Comparison of ENCODE assay signal across 13 cellular contexts in the genomic region with DNA sequence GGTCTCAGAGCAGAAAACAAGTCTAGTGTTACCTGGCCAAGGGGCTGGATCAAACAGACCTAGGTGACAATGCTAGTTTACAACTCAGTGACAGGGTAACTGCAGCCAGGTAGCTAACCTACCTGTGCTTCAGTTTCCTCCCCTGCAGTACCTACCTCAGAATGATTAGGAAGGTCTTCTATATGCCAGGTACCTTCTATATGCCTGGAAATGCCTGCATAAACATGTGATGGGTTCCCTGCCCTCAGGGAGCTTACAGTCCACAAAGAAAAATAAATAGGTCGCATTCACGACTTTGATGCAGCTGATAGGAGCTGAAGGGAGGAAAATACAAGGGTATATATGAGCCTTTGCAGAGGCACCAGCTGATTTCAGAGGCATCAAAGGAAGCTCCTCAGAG. TPM values are rescaled to one million over a fixed set of nuclear protein-coding genes. Genes with fewer than 3 reads are reported as not detected.
DNase-seq lines count a peak whose midpoint lies in the region; ATAC-seq and TF ChIP-seq lines count a peak whose summit lies in the region.
"Had no signal": no experiment of that assay in that cellular context is flagged by ENCODE, and none has a peak within 500 bp of the region (broad histone marks: within the 10 kb centered on the region; RNA-seq: fewer than 3 reads in every experiment).

No MANE protein-coding gene starts in this region.

- H2BK120ac ChIP-seq in IMR-90 (ENCODE audit: low read depth, low read length) (no peak overlapping the region), trophoblast cell (ENCODE audit: insufficient read depth, low read length, poor library complexity) (no peak overlapping the region)

- peaks cover 27% of the 10 kb centered on the region for H3K79me2 ChIP-seq in trophoblast cell (ENCODE audit: control insufficient read depth, insufficient read depth, low read length, poor library complexity)

- H3K4me1 ChIP-seq in Caco-2 (peaks cover 11% of the 10 kb centered on the region), IMR-90 (ENCODE audit: control insufficient read depth, insufficient read depth, low read length) (peaks cover 29% of the 10 kb centered on the region), esophagus muscularis mucosa (peaks cover 20 to 71% (median 54%) of the 10 kb centered on the region in 4 donors), trophoblast cell (ENCODE audit: control insufficient read depth in 1 of 2, insufficient read depth in 2 of 2, low read length in 2 of 2) (peaks cover 50 to 52% of the 10 kb centered on the region in 2 experiments)

- peaks cover 50 to 87% of the 10 kb centered on the region in 2 experiments for H3K79me1 ChIP-seq in IMR-90 (ENCODE audit: low read depth in 1 of 2, low read length in 2 of 2)
- peaks cover 30% of the 10 kb centered on the region for H3K79me1 ChIP-seq in trophoblast cell (ENCODE audit: low read length)

- no peak for TF ChIP-seq RAD21 in IMR-90 (IDR thresholded peaks at IDR 0.05; ENCODE audit: low read length)

- H4K91ac ChIP-seq in IMR-90 (ENCODE audit: insufficient read depth, low read depth, low read length) (no peak overlapping the region), trophoblast cell (ENCODE audit: low read depth, low read length) (no peak overlapping the region)

- H3K56ac ChIP-seq in IMR-90 (ENCODE audit: extremely low read depth, insufficient read depth, low read length) = no peak overlapping the region

- H3K36me3 Mint-ChIP-seq in Caco-2 (ENCODE audit: insufficient read depth, unreplicated experiment) = peaks cover 35% of the 10 kb centered on the region
- H3K36me3 Mint-ChIP-seq: CD8-positive, alpha-beta T cell had no signal

- H2AK5ac ChIP-seq in IMR-90 (ENCODE audit: low read depth, low read length) = no peak overlapping the region
- H2AK5ac ChIP-seq in trophoblast cell (ENCODE audit: low read length) = no peak overlapping the region

- H3K36me3 ChIP-seq in Caco-2 (ENCODE audit: control insufficient read depth, insufficient read depth, low read length) = peaks cover 3% of the 10 kb centered on the region
- H3K36me3 ChIP-seq in IMR-90 (ENCODE audit: control insufficient read depth, insufficient read depth, low read length) = peaks cover 41% of the 10 kb centered on the region
- peaks cover 0 to 30% (median 23%) of the 10 kb centered on the region in 4 donors for H3K36me3 ChIP-seq in esophagus muscularis mucosa
- peaks cover 13 to 20% of the 10 kb centered on the region in 2 experiments for H3K36me3 ChIP-seq in trophoblast cell (ENCODE audit: control insufficient read depth in 1 of 2, insufficient read depth in 2 of 2, low read length in 2 of 2)

- no peak overlapping the region for H3K4me3 Mint-ChIP-seq in Caco-2 (ENCODE audit: unreplicated experiment)
- H3K4me3 Mint-ChIP-seq: B cell; CD14-positive monocyte; CD8-positive, alpha-beta T cell; H9 had no signal

- no peak for DNase-seq in Caco-2
- no peak for DNase-seq in IMR-90
- DNase-seq in esophagus muscularis mucosa (ENCODE audit: extremely low spot score) = peak; percentile 37
- DNase-seq in trophoblast cell = no peak
- no peak for DNase-seq in NOMO-1 (lab: John Stamatoyannopoulos, UW; ENCODE audit: unreplicated experiment in 2 of 2)
- DNase-seq in superior temporal gyrus (ENCODE audit: extremely low spot score) = no peak
- no peak for DNase-seq in omental fat pad (ENCODE audit: low spot score)
- DNase-seq: CD8-positive, alpha-beta T cell; DMS53; GOT3; H9 had no signal

- TF ChIP-seq POLR2A in IMR-90 (IDR thresholded peaks at IDR 0.05; ENCODE audit: low read depth, low read length) (no peak), esophagus muscularis mucosa (IDR thresholded peaks at IDR 0.05; ENCODE audit: low read depth) (no peak)

- POLR2A ChIA-PET in Caco-2 (lab: Charles Lee) = no interaction called here
- POLR2A ChIA-PET in IMR-90 (lab: Charles Lee; ENCODE audit: unreplicated experiment) = no interaction called here

- TF ChIP-seq CTCF in Caco-2 (IDR thresholded peaks at IDR 0.05; ENCODE audit: insufficient read depth in 1 of 2, low read depth in 1 of 2, low read length in 1 of 2, severe bottlenecking in 1 of 2, unreplicated experiment in 1 of 2) (no peak), IMR-90 (conservative IDR thresholded peaks at IDR 0.05; ENCODE audit: low read depth, low read length) (no peak), esophagus muscularis mucosa (IDR thresholded peaks at IDR 0.05) (no peak), omental fat pad (IDR thresholded peaks at IDR 0.05) (no peak)

- H3K18ac ChIP-seq in IMR-90 (ENCODE audit: low read depth, low read length) (no peak overlapping the region), trophoblast cell (ENCODE audit: low read length) (peak overlapping the region; percentile 25)

- H3K4me1 Mint-ChIP-seq in Caco-2 (ENCODE audit: low read depth, unreplicated experiment) = peaks cover 25% of the 10 kb centered on the region

- H3K9me3 Mint-ChIP-seq in Caco-2 (ENCODE audit: unreplicated experiment) = no peaks in the 10 kb centered on the region
- H3K9me3 Mint-ChIP-seq: CD14-positive monocyte; CD8-positive, alpha-beta T cell; H9 had no signal

- no peak overlapping the region for H3K14ac ChIP-seq in IMR-90 (replicated peaks; ENCODE audit: low read depth, low read length)
- no peak overlapping the region for H3K14ac ChIP-seq in trophoblast cell (ENCODE audit: low read length)

- H3K23ac ChIP-seq in IMR-90 (ENCODE audit: low read depth, low read length) = no peak overlapping the region
- H3K23ac ChIP-seq in trophoblast cell (ENCODE audit: low read length) = no peak overlapping the region

- no peak overlapping the region for H2BK20ac ChIP-seq in IMR-90 (ENCODE audit: low read depth, low read length)

- H3K9me1 ChIP-seq in IMR-90 (ENCODE audit: insufficient read depth, low read length) = peaks cover 27% of the 10 kb centered on the region

- H2AFZ ChIP-seq in IMR-90 (replicated peaks; ENCODE audit: low read length, poor library complexity) = no peak overlapping the region
- H2AFZ ChIP-seq in trophoblast cell (ENCODE audit: insufficient read depth, low read length, poor library complexity) = no peak overlapping the region

- no peak overlapping the region for H3K4me3 ChIP-seq in Caco-2 (ENCODE audit: low read depth, low read length)
- H3K4me3 ChIP-seq in IMR-90 (ENCODE audit: insufficient read depth, low read depth, low read length) = no peak overlapping the region
- H3K4me3 ChIP-seq in esophagus muscularis mucosa = no peak overlapping the region
- H3K4me3 ChIP-seq in trophoblast cell (ENCODE audit: low read depth, low read length) = no peak overlapping the region

- H3K9ac ChIP-seq in IMR-90 (ENCODE audit: low read depth, low read length) = no peak overlapping the region
- H3K9ac ChIP-seq in trophoblast cell (ENCODE audit: low read length) = no peak overlapping the region

- H3K4ac ChIP-seq in IMR-90 (ENCODE audit: low read depth, low read length) (peak overlapping the region; percentile 25; the same call in 1 of the 2 replicates), trophoblast cell (ENCODE audit: low read depth, low read length) (no peak overlapping the region)

- no TSS peak for BruUV-seq in Caco-2 (replicated peaks; lab: Mats Ljungman, UMichigan)
- BruUV-seq in IMR-90 (replicated peaks; lab: Mats Ljungman, UMichigan) = no TSS peak

- H3K9me3 ChIP-seq in Caco-2 (no peaks in the 10 kb centered on the region), IMR-90 (ENCODE audit: control insufficient read depth, insufficient read depth, low read length) (no peaks in the 10 kb centered on the region), esophagus muscularis mucosa (no peaks in the 10 kb centered on the region), trophoblast cell (ENCODE audit: insufficient read depth, low read depth, low read length) (no peaks in the 10 kb centered on the region)

- H2BK12ac ChIP-seq in trophoblast cell (ENCODE audit: low read length) = peak overlapping the region; percentile 60

- no peak overlapping the region for H4K5ac ChIP-seq in IMR-90 (ENCODE audit: low read depth, low read length)

- no peak overlapping the region for H2AK9ac ChIP-seq in IMR-90 (replicated peaks; ENCODE audit: low read depth, low read length, poor library complexity)

- 100% methylated on average over 2 of the region's 2 CpGs; no CpG with 5 or more reads in 1 of the 2 experiments for WGBS in IMR-90 (ENCODE audit: extremely low coverage in 2 of 2, insufficient read length in 1 of 2), 2 experiments
- WGBS in esophagus muscularis mucosa = 92% methylated on average over 2 of the region's 2 CpGs
- no CpG with 5 or more reads among the region's 2 CpGs for WGBS in trophoblast cell (ENCODE audit: extremely low coverage, insufficient coverage, insufficient read length)

- no peak for TF ChIP-seq EP300 in esophagus muscularis mucosa (IDR thresholded peaks at IDR 0.05)

- no peak overlapping the region for H2BK5ac ChIP-seq in IMR-90 (ENCODE audit: low read depth, low read length, poor library complexity, severe bottlenecking)
- H2BK5ac ChIP-seq in trophoblast cell (ENCODE audit: low read depth, low read length, poor library complexity) = no peak overlapping the region

- H4K12ac ChIP-seq in trophoblast cell (ENCODE audit: low read depth, low read length) = no peak overlapping the region

- H3K27ac ChIP-seq in IMR-90 (ENCODE audit: insufficient read depth, low read length) (no peak overlapping the region), esophagus muscularis mucosa (replicated peaks in 1 of 4) (no peak overlapping the region), trophoblast cell (ENCODE audit: low read depth, low read length) (peak overlapping the region; percentile 49)

- no peaks in the 10 kb centered on the region for H3K27me3 Mint-ChIP-seq in Caco-2 (ENCODE audit: insufficient read depth, unreplicated experiment)
- H3K27me3 Mint-ChIP-seq: B cell had no signal

- dilution Hi-C loops in IMR-90 (cut with HindIII; ENCODE audit: low sequenced_read_pairs, unreplicated experiment) = no loop called here

- intact Hi-C loops in Caco-2 (cut with micrococcal nuclease; ENCODE audit: unreplicated experiment) = no loop called here
- intact Hi-C loops in IMR-90 (cut with micrococcal nuclease) = loop anchor here (10.0 kb wide), 1 partner anchor 322 kb away; no protein-coding TSS in a partner anchor
- intact Hi-C loops in esophagus muscularis mucosa (cut with DNase I) = no loop called here

- ATAC-seq in IMR-90 (ENCODE audit: low read depth) (no peak), omental fat pad (ENCODE audit: low FRiP score) (no peak)
- ATAC-seq: CD8-positive, alpha-beta T cell had no signal

- in situ Hi-C loops in IMR-90 (cut with MboI; ENCODE audit: low sequenced_read_pairs) = no loop called here

- H3K4me2 ChIP-seq in IMR-90 (ENCODE audit: low read depth, low read length) (no peak overlapping the region), trophoblast cell (ENCODE audit: low read length) (no peak overlapping the region)

- no peak overlapping the region for H4K8ac ChIP-seq in IMR-90 (ENCODE audit: low read depth in 2 of 2, low read length in 2 of 2)
- H4K8ac ChIP-seq in trophoblast cell (ENCODE audit: low read depth, low read length) = no peak overlapping the region

- H4K20me1 ChIP-seq in IMR-90 (ENCODE audit: insufficient read depth, low read length) = peaks cover 33% of the 10 kb centered on the region; the same call in 1 of the 2 replicates

- H3K27me3 ChIP-seq in Caco-2 (replicated peaks; ENCODE audit: control insufficient read depth, insufficient read depth, low read length) (no peaks in the 10 kb centered on the region), IMR-90 (ENCODE audit: control insufficient read depth, insufficient read depth, low read length) (no peaks in the 10 kb centered on the region), esophagus muscularis mucosa (no peaks in the 10 kb centered on the region), trophoblast cell (ENCODE audit: insufficient read depth, low read length) (no peaks in the 10 kb centered on the region)

- H3K27ac Mint-ChIP-seq in Caco-2 (ENCODE audit: unreplicated experiment) = peak overlapping the region; percentile 51
- H3K27ac Mint-ChIP-seq: B cell; CD14-positive monocyte; CD8-positive, alpha-beta T cell had no signal

- H2BK15ac ChIP-seq in IMR-90 (ENCODE audit: low read depth, low read length) = no peak overlapping the region

- CTCF ChIA-PET in Caco-2 (lab: Charles Lee) = interaction anchor here (0.6 kb wide), 1 partner anchor 1509 kb away, joined by 3 read pairs; no protein-coding TSS in a partner anchor
- CTCF ChIA-PET in IMR-90 (lab: Yijun Ruan, JAX) = interaction anchor here (0.6 kb wide), 2 partner anchors 90 to 272 kb away, joined by 3 read pairs; no protein-coding TSS in a partner anchor

RNA-seq across cellular contexts. Expression of a gene that starts 16.1 kb away (rescaled TPM):
- total RNA-seq in Caco-2 (2022) (44.0 and 49.7 TPM in 2 replicates), IMR-90 (2012; rRNA removed) (11.1 and 11.3 TPM in 2 replicates), esophagus muscularis mucosa (10 to 100 TPM; 24.1 to 40.9 (median 28.1) TPM), omental fat pad (100 to 1,000 TPM in 1 of 4 donors, 10 to 100 TPM in 3; 37.1 to 146 (median 45.9) TPM)
- 5.0 and 6.5 TPM in 2 replicates for polyA plus RNA-seq in IMR-90 (2012; rRNA removed)
- polyA plus RNA-seq in IMR-90 (2012; cell fraction: cytosol; rRNA removed) = 3.8 and 6.1 TPM in 2 replicates
- 4.8 and 12.1 TPM in 2 replicates for polyA plus RNA-seq in IMR-90 (2012; cell fraction: nucleus; rRNA removed; ENCODE audit: low replicate concordance)
- 27.9 and 29.1 TPM in 2 replicates for polyA plus RNA-seq in trophoblast cell (2013)
